ENCODE assay signal across 17 cellular contexts in genomic region chr3:170058127-170058526, GRCh38. TPM values are rescaled to one million over a fixed set of nuclear protein-coding genes. Genes with fewer than 3 reads are reported as not detected.
DNase-seq lines count a peak whose midpoint lies in the region; ATAC-seq and TF ChIP-seq lines count a peak whose summit lies in the region.
"Had no signal": no experiment of that assay in that cellular context is flagged by ENCODE, and none has a peak within 500 bp of the region (broad histone marks: within the 10 kb centered on the region; RNA-seq: fewer than 3 reads in every experiment).

No MANE protein-coding gene starts in this region.

- H3K23ac ChIP-seq in H9 (ENCODE audit: insufficient read length, low read depth, low read length) = no peak overlapping the region

- H3K4me1 ChIP-seq in H9 (ENCODE audit: insufficient read depth, low read length) (peaks cover 13% of the 10 kb centered on the region; the same call in 1 of the 2 replicates), neutrophil (ENCODE audit: control insufficient read depth in 1 of 2, insufficient read depth in 1 of 2, low read depth in 1 of 2, low read length in 1 of 2) (peaks cover 9 to 26% of the 10 kb centered on the region in 2 experiments)
- H3K4me1 ChIP-seq: transverse colon had no signal

- H3K36me3 Mint-ChIP-seq in H9 (ENCODE audit: insufficient read depth in 1 of 3, low read depth in 3 of 3) = peaks cover 3 to 9% (median 8%) of the 10 kb centered on the region in 3 experiments; a peak in 4 of 7 replicates
- no peaks in the 10 kb centered on the region for H3K36me3 Mint-ChIP-seq in activated CD8-positive, alpha-beta T cell treated with anti-CD3 and anti-CD28 coated beads for 36 hours (ENCODE audit: low read depth)

- H2BK20ac ChIP-seq in H9 (ENCODE audit: low read depth, low read length, poor library complexity, severe bottlenecking) = no peak overlapping the region

- H2BK15ac ChIP-seq in H9 (ENCODE audit: low read depth, low read length) = no peak overlapping the region

- H3K23me2 ChIP-seq in H9 (ENCODE audit: insufficient read length, low read depth, low read length, poor library complexity, severe bottlenecking) = no peaks in the 10 kb centered on the region

- no peak overlapping the region for H3K27ac ChIP-seq in H9 (ENCODE audit: insufficient read length, low read depth, low read length)
- H3K27ac ChIP-seq in neutrophil = peak overlapping the region; percentile 9
- H3K27ac ChIP-seq: ovary, transverse colon had no signal

- DNase-seq in GM12865 (ENCODE audit: low read depth) (peak; percentile 72), H9 (no peak), NCI-H1048 (lab: John Stamatoyannopoulos, UW) (no peak), anterior cingulate cortex (lab: John Stamatoyannopoulos, UW) (no peak)
- peak; percentile 21 for DNase-seq in activated CD8-positive, alpha-beta T cell treated with anti-CD3 and anti-CD28 coated beads for 36 hours
- DNase-seq: activated CD4-positive, alpha-beta T cell treated with anti-CD3 and anti-CD28 coated beads for 4 hours; DMS 273 treated with DMSO at 0.1 percent for 48 hours; mucosa of descending colon; NCI-H446; ovary; SIG-M5; stimulated activated CD4-positive, alpha-beta T cell treated with anti-CD3 and anti-CD28 coated beads, Interleukin-4, amount 100 ng/mL, for 4 hours; T1000; transverse colon had no signal

- H2BK120ac ChIP-seq in H9 (ENCODE audit: low read depth, low read length, poor library complexity, severe bottlenecking) = no peak overlapping the region

- H2BK12ac ChIP-seq in H9 (ENCODE audit: insufficient read length, low read depth, low read length) = no peak overlapping the region

- intact Hi-C loops in activated CD8-positive, alpha-beta T cell treated with anti-CD3 and anti-CD28 coated beads for 36 hours (cut with micrococcal nuclease) = loop anchor here (10.0 kb wide), 1 partner anchor 193 kb away; the partner anchor contains the start of gene LRRC31

- H2AK5ac ChIP-seq in H9 (ENCODE audit: insufficient read length, low read length) = no peak overlapping the region

- peaks cover 35 to 44% of the 10 kb centered on the region in 2 experiments for H3K4me1 Mint-ChIP-seq in H9
- H3K4me1 Mint-ChIP-seq in activated CD8-positive, alpha-beta T cell treated with anti-CD3 and anti-CD28 coated beads for 36 hours (ENCODE audit: low read depth) = peaks cover 33% of the 10 kb centered on the region

- H3K27me3 Mint-ChIP-seq in H9 (ENCODE audit: low read depth) = no peaks in the 10 kb centered on the region
- no peaks in the 10 kb centered on the region for H3K27me3 Mint-ChIP-seq in activated CD8-positive, alpha-beta T cell treated with anti-CD3 and anti-CD28 coated beads for 36 hours

- H3K27ac Mint-ChIP-seq in H9 = peak overlapping the region in 2 of 3 experiments; percentile 10 to 79; a peak in 2 of 7 replicates
- peak overlapping the region; percentile 24 for H3K27ac Mint-ChIP-seq in activated CD8-positive, alpha-beta T cell treated with anti-CD3 and anti-CD28 coated beads for 36 hours

- no CpG with 5 or more reads among the region's 6 CpGs for WGBS in H9 (ENCODE audit: extremely low coverage, insufficient read length, low lambda C conversion rate)

- H3K4me2 ChIP-seq in H9 (ENCODE audit: insufficient read depth, insufficient read length, low read length) = no peak overlapping the region

- no peak overlapping the region for H3K9ac ChIP-seq in H9 (ENCODE audit: extremely low read depth, insufficient read length, low read length)

- peaks cover 12% of the 10 kb centered on the region for H3K36me3 ChIP-seq in neutrophil
- H3K36me3 ChIP-seq: ovary, transverse colon had no signal

- ATAC-seq in activated CD8-positive, alpha-beta T cell treated with anti-CD3 and anti-CD28 coated beads for 36 hours = no peak
- no peak for ATAC-seq in GM21367 (IDR thresholded peaks at IDR 0.05; ENCODE audit: unreplicated experiment)
- ATAC-seq in GM19351 (IDR thresholded peaks at IDR 0.05; ENCODE audit: unreplicated experiment) = no peak
- ATAC-seq: mucosa of descending colon had no signal

- H3K18ac ChIP-seq in H9 (ENCODE audit: insufficient read length, low read depth, low read length) = no peak overlapping the region

- H4K20me1 ChIP-seq in H9 (ENCODE audit: control insufficient read depth, insufficient read depth, insufficient read length) = no peaks in the 10 kb centered on the region

- no peaks in the 10 kb centered on the region for H3K79me1 ChIP-seq in H9 (ENCODE audit: insufficient read depth, low read depth, low read length, poor library complexity, severe bottlenecking)

- no peak overlapping the region for H2BK5ac ChIP-seq in H9 (ENCODE audit: insufficient read length, low read length)

- peak overlapping the region in 1 of 2 experiments; percentile 36; a peak in 1 of 5 replicates for H3K4me3 Mint-ChIP-seq in H9
- H3K4me3 Mint-ChIP-seq in activated CD8-positive, alpha-beta T cell treated with anti-CD3 and anti-CD28 coated beads for 36 hours = no peak overlapping the region

- H3K27me3 ChIP-seq in H9 (ENCODE audit: insufficient read depth, low read length) (no peaks in the 10 kb centered on the region), neutrophil (no peaks in the 10 kb centered on the region)
- H3K27me3 ChIP-seq: ovary, transverse colon had no signal

- H3K9me3 Mint-ChIP-seq in H9 = no peaks in the 10 kb centered on the region
- no peaks in the 10 kb centered on the region for H3K9me3 Mint-ChIP-seq in activated CD8-positive, alpha-beta T cell treated with anti-CD3 and anti-CD28 coated beads for 36 hours

- H3K9me3 ChIP-seq in H9 (ENCODE audit: control insufficient read depth, low read depth, low read length) (no peaks in the 10 kb centered on the region), neutrophil (no peaks in the 10 kb centered on the region)
- H3K9me3 ChIP-seq: mucosa of descending colon, ovary, transverse colon had no signal

- H3K4me3 ChIP-seq in GM12865 (ENCODE audit: low read depth, low read length) (peak overlapping the region; percentile 61), neutrophil (ENCODE audit: low read depth in 1 of 2, low read length in 1 of 2) (no peak overlapping the region)
- H3K4me3 ChIP-seq: mucosa of descending colon, ovary, transverse colon had no signal

- H3K14ac ChIP-seq in H9 (ENCODE audit: insufficient read depth, low read length) = no peak overlapping the region

- CTCF ChIA-PET in activated CD8-positive, alpha-beta T cell treated with anti-CD3 and anti-CD28 coated beads for 36 hours (lab: Charles Lee) = interaction anchor here (1.0 to 1.6 kb wide), 4 partner anchors 19 to 356 kb away, joined by 3 to 5 read pairs (median 4); no protein-coding TSS in a partner anchor

- POLR2A ChIA-PET in activated CD8-positive, alpha-beta T cell treated with anti-CD3 and anti-CD28 coated beads for 36 hours (lab: Charles Lee) = no interaction called here

- TF ChIP-seq CTCF in GM12865 (IDR thresholded peaks at IDR 0.05; ENCODE audit: insufficient read depth, low read depth, low read length, missing control alignments) (no peak), H9 (conservative IDR thresholded peaks at IDR 0.05) (no peak), neutrophil (IDR thresholded peaks at IDR 0.05) (no peak)
- no peak for TF ChIP-seq CTCF in activated CD8-positive, alpha-beta T cell treated with anti-CD3 and anti-CD28 coated beads for 36 hours (IDR thresholded peaks at IDR 0.05)

- H4K8ac ChIP-seq in H9 (replicated peaks; ENCODE audit: insufficient read length, low read depth, low read length) = no peak overlapping the region

- H4K91ac ChIP-seq in H9 (ENCODE audit: insufficient read length, low read depth, low read length) = no peak overlapping the region

- no peaks in the 10 kb centered on the region for H3K79me2 ChIP-seq in H9 (ENCODE audit: insufficient read depth, low read length)

- no peak overlapping the region for H3K4ac ChIP-seq in H9 (ENCODE audit: low read depth, low read length)

- no peak overlapping the region for H3K56ac ChIP-seq in H9 (ENCODE audit: insufficient read length, low read depth, low read length)

- no peak overlapping the region for H4K5ac ChIP-seq in H9 (ENCODE audit: insufficient read length, low read depth, low read length)

- H3T11ph ChIP-seq in H9 (ENCODE audit: low read length) = no peak overlapping the region

- no peak overlapping the region for H2AFZ ChIP-seq in H9 (ENCODE audit: low read length)

RNA-seq across cellular contexts. Expression of gene GPR160, which starts 20.3 kb away (rescaled TPM):
- 14.1 and 15.4 TPM in 2 replicates for total RNA-seq in H9 (2021)
- total RNA-seq in activated CD8-positive, alpha-beta T cell treated with anti-CD3 and anti-CD28 coated beads for 36 hours = 1 to 10 TPM; 6.2 to 8.2 TPM

Comparison
In these comparisons a context has a peak if more than half of its experiments do, and no peak if none do; other contexts are left out.
1. DNase-seq: peak in GM12865 (single experiment) and activated CD8-positive, alpha-beta T cell treated with anti-CD3 and anti-CD28 coated beads for 36 hours (single experiment); none in H9 (single experiment), NCI-H1048 (single experiment) and anterior cingulate cortex (0 of 58).